ENCODE assay signal across 20 cellular contexts in genomic region chr7:103380395-103381191, GRCh38.
"Had no signal": no experiment of that assay in that cellular context is flagged by ENCODE, and none has a peak within 500 bp of the region (broad histone marks: within the 10 kb centered on the region; RNA-seq: fewer than 3 reads in every experiment).

No MANE protein-coding gene starts in this region.

- H3K36me3 ChIP-seq: adrenal gland, cardiac muscle cell, esophagus squamous epithelium, left ventricle myocardium inferior, tibial artery, uterus had no signal

- DNase-seq: activated CD4-positive, CD25-positive, alpha-beta regulatory T cell treated with anti-CD3 and anti-CD28 coated beads, Interleukin-2, amount 50 U/mL, for 72 hours; activated CD8-positive, alpha-beta memory T cell treated with anti-CD3 and anti-CD28 coated beads for 24 hours; activated CD8-positive, alpha-beta memory T cell treated with anti-CD3 and anti-CD28 coated beads, Interleukin-2, amount 50 U/mL, for 48 hours; activated effector memory CD4-positive, alpha-beta T cell treated with Interleukin-2 at 50 U/mL for 16 hours; activated naive CD4-positive, alpha-beta T cell treated with anti-CD3 and anti-CD28 coated beads, Interleukin-2, amount 10 ng/mL, durations not matched to agents 7 days and 5 days; activated T-cell treated with anti-CD3 and anti-CD28 coated beads, Interleukin-2, amount 50 U/mL, for 48 hours; adrenal gland; effector memory CD8-positive, alpha-beta T cell; esophagus squamous epithelium; foreskin melanocyte; left ventricle myocardium inferior; mammary epithelial cell; stimulated activated CD4-positive, alpha-beta T cell treated with anti-CD3 and anti-CD28 coated beads, Interleukin-2, amount 100 ng/mL, for 24 hours; stimulated activated naive CD8-positive, alpha-beta T cell treated with anti-CD3 and anti-CD28 coated beads, Interleukin-15, Interleukin-2, amounts not matched to agents 100 U/mL and 50 U/mL, for 24 hours; substantia nigra; T-helper 2 cell; tibial artery; uterus had no signal

- H3K4me3 ChIP-seq: adrenal gland, cardiac muscle cell, esophagus squamous epithelium, left ventricle myocardium inferior, tibial artery, uterus had no signal

- H3K27ac ChIP-seq: adrenal gland, cardiac muscle cell, esophagus squamous epithelium, left ventricle myocardium inferior, tibial artery, uterus, VCaP had no signal

- H3K27me3 ChIP-seq: adrenal gland, tibial artery had no signal

- H3K4me1 ChIP-seq: adrenal gland, esophagus squamous epithelium, left ventricle myocardium inferior, tibial artery, uterus had no signal
